ENCODE assay signal across 11 cellular contexts in the genomic region with DNA sequence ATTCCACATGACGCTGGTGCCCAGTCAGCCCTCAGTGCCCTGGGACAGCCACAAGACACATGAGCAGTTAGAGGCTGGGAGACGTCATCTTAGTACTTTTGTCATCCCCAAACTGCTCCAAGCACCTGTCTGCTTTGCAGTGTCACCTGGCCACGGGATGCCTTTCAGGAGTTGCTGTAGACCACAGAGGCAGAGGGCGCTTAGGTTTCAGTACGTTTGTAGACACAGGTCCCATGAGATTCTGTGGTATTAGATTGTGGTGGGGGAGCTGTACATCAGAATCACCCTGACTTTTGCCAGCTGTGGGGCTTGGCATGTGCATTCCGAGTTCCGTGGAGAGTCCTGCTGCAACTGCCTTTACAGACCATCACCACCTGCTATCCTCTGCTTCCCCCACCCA.
"Had no signal": no experiment of that assay in that cellular context is flagged by ENCODE, and none has a peak within 500 bp of the region (broad histone marks: within the 10 kb centered on the region; RNA-seq: fewer than 3 reads in every experiment).

No MANE protein-coding gene starts in this region.

- H3K4me3 ChIP-seq: mucosa of descending colon, sigmoid colon, thoracic aorta had no signal

- H3K9me3 ChIP-seq: mucosa of descending colon, sigmoid colon, thoracic aorta had no signal

- H3K27me3 ChIP-seq: sigmoid colon had no signal

- H3K4me1 ChIP-seq: sigmoid colon had no signal

- DNase-seq: activated CD4-positive, CD25-positive, alpha-beta regulatory T cell; activated effector memory CD4-positive, alpha-beta T cell treated with anti-CD3 and anti-CD28 coated beads, Interleukin-2, amount 50 U/mL, for 16 hours; activated T-cell treated with anti-CD3 and anti-CD28 coated beads, Interleukin-2, amount 50 U/mL, for 4 hours; amygdala; glutamatergic neuron; mucosa of descending colon; sigmoid colon; stimulated activated CD4-positive, alpha-beta T cell treated with anti-CD3 and anti-CD28 coated beads, Interleukin-12 subunit alpha, Interleukin-12 subunit beta, amount 100 ng/mL, for 4 hours; stimulated activated naive CD8-positive, alpha-beta T cell treated with anti-CD3 and anti-CD28 coated beads, Interleukin-15, amount 100 ng/mL, for 72 hours had no signal

- ATAC-seq: activated naive CD4-positive, alpha-beta T cell treated with anti-CD3 and anti-CD28 coated beads, Interleukin-2, amount 50 U/mL, for 72 hours; activated T-cell treated with anti-CD3 and anti-CD28 coated beads, Interleukin-2, amount 50 U/mL, for 4 hours; mucosa of descending colon; stimulated activated naive CD8-positive, alpha-beta T cell treated with anti-CD3 and anti-CD28 coated beads, Interleukin-15, amount 100 ng/mL, for 72 hours had no signal

- H3K27ac ChIP-seq: sigmoid colon, thoracic aorta had no signal
